ENCODE assay signal across 8 cellular contexts in genomic region chr1:229855999-229856650, GRCh38.
A peak's percentile ranks its signal among the peaks of the same experiment; 100 is the strongest.
DNase-seq lines count a peak whose midpoint lies in the region; ATAC-seq and TF ChIP-seq lines count a peak whose summit lies in the region.

No MANE protein-coding gene starts in this region.

- intact Hi-C loops in mucosa of descending colon (cut with DNase I, micrococcal nuclease), result no loop called here

- no peak overlapping the region for H3K27ac ChIP-seq in brain microvascular endothelial cell

- no peaks in the 10 kb centered on the region for H3K4me1 ChIP-seq in mucosa of descending colon (ENCODE audit: low read depth)

- peaks cover 0 to 4% of the 10 kb centered on the region in 2 donors for H3K27me3 Mint-ChIP-seq in T-cell

- ATAC-seq in GM19397 (IDR thresholded peaks at IDR 0.05; ENCODE audit: unreplicated experiment) (peak; percentile 97), HG03280 (IDR thresholded peaks at IDR 0.05; ENCODE audit: unreplicated experiment) (peak; percentile 97), T-cell (replicated peaks in 1 of 4) (peak; percentile 78 to 93 (median 82)), mucosa of descending colon (peak; percentile 79)

- H3K36me3 ChIP-seq in mucosa of descending colon (ENCODE audit: low read depth) (no peaks in the 10 kb centered on the region), brain microvascular endothelial cell (replicated peaks) (no peaks in the 10 kb centered on the region)

- peak in 26 of 34 experiments; percentile 2 to 43 (median 10) for DNase-seq in T-cell
- DNase-seq in mucosa of descending colon, result peak in 2 of 3 donors; percentile 16 to 63
- DNase-seq in NCI-H1930 (lab: John Stamatoyannopoulos, UW), result no peak
- no peak for DNase-seq in brain microvascular endothelial cell
- no peak for DNase-seq in mesenteric fat pad (ENCODE audit: low spot score)

- TF ChIP-seq CTCF in mucosa of descending colon (IDR thresholded peaks at IDR 0.05) (no peak), brain microvascular endothelial cell (IDR thresholded peaks at IDR 0.05; ENCODE audit: low read depth, low read length, missing control alignments) (no peak)

- H3K4me3 ChIP-seq in GM08714 (ENCODE audit: low read length) (peak overlapping the region; percentile 47; the same call in 1 of the 2 replicates), mucosa of descending colon (no peak overlapping the region), brain microvascular endothelial cell (ENCODE audit: low read depth, low read length) (no peak overlapping the region)

- peaks cover 8 to 14% (median 13%) of the 10 kb centered on the region in 3 donors for H3K4me1 Mint-ChIP-seq in T-cell

- H3K9me3 ChIP-seq in mucosa of descending colon, result no peaks in the 10 kb centered on the region

- POLR2A ChIA-PET in T-cell (lab: Charles Lee), result no interaction called here

- in situ Hi-C loops in brain microvascular endothelial cell (cut with HindIII; ENCODE audit: low pct_ligation_motif_present, low sequenced_read_pairs), result no loop called here

- H3K27ac Mint-ChIP-seq in T-cell, result peak overlapping the region in 1 of 2 donors; percentile 87

- H3K9me3 Mint-ChIP-seq in T-cell, result no peaks in the 10 kb centered on the region

- H3K27me3 ChIP-seq in brain microvascular endothelial cell (replicated peaks), result no peaks in the 10 kb centered on the region

- peak overlapping the region; percentile 72 to 77 (median 76) for H3K4me3 Mint-ChIP-seq in T-cell

- CTCF ChIA-PET in T-cell (lab: Charles Lee), result no interaction called here

- no peaks in the 10 kb centered on the region for H3K36me3 Mint-ChIP-seq in T-cell

Comparison
In these comparisons a context has a peak if more than half of its experiments do, and no peak if none do; other contexts are left out.
1. DNase-seq: peak in T-cell (26 of 34) and mucosa of descending colon (2 of 3); none in NCI-H1930 (0 of 2), brain microvascular endothelial cell (single experiment) and mesenteric fat pad (single experiment).
2. Peak in every context shown above with its lines, with median percentiles within 50 percentile points of each other: ATAC-seq.